In genomic region chr1:158687037-158687436, GRCh38 we compare ENCODE assay signal across 25 cellular contexts. TPM values are rescaled to one million over a fixed set of nuclear protein-coding genes. Genes with fewer than 3 reads are reported as not detected.
"Had no signal": no experiment of that assay in that cellular context is flagged by ENCODE, and none has a peak within 500 bp of the region (broad histone marks: within the 10 kb centered on the region; RNA-seq: fewer than 3 reads in every experiment).

No MANE protein-coding gene starts in this region.

- H3K4me3 ChIP-seq: MG63, PC-9, Peyer's patch, SJCRH30 had no signal

- H3K4me1 ChIP-seq: Peyer's patch, SJCRH30 had no signal

- H3K27me3 ChIP-seq: Peyer's patch had no signal

- H3K36me3 ChIP-seq: MG63, Peyer's patch, SJCRH30 had no signal

- H3K9me3 ChIP-seq: MG63, Peyer's patch, SJCRH30 had no signal

- H3K27ac ChIP-seq: PC-9, Peyer's patch, SJCRH30 had no signal

- DNase-seq: KG1; MG63; NCI-H1092; NCI-H1105 treated with DMSO at 0.1 percent for 48 hours; NCI-H1417 treated with DMSO at 0.1 percent for 48 hours; NCI-H146; NCI-H1694 treated with DMSO at 0.1 percent for 48 hours; NCI-H1930; NCI-H2081; NCI-H2107; NCI-H2227 treated with DMSO at 0.1 percent for 48 hours; NCI-H524; NCI-H526 treated with DMSO at 0.1 percent for 48 hours; NCI-H748 treated with DMSO at 0.1 percent for 48 hours; NK-92 treated with Interleukin-12 subunit alpha and Interleukin-12 subunit beta, amount 100 ng/mL, for 24 hours; PC-9; Peyer's patch; SHP77 treated with DMSO at 0.1 percent for 48 hours; SJCRH30 had no signal

RNA-seq across cellular contexts. Expression of gene SPTA1, which starts 0.5 kb away (rescaled TPM):
- total RNA-seq: HT-29, LHCN-M2, PC-9, Peyer's patch, RPMI7951, SJCRH30 had no signal

RNA-seq across cellular contexts. Expression of gene OR6K2, which starts 13.4 kb away (rescaled TPM):
- total RNA-seq: HT-29, LHCN-M2, NCI-H460, OCI-LY7, PC-9, Peyer's patch, Right ventricle myocardium inferior, RPMI7951, SJCRH30 had no signal

RNA-seq across cellular contexts. Expression of gene OR6K3, which starts 33.5 kb away (rescaled TPM):
- total RNA-seq: HT-29, LHCN-M2, NCI-H460, OCI-LY7, PC-9, Peyer's patch, Right ventricle myocardium inferior, RPMI7951, SJCRH30 had no signal
